Comparison of ENCODE assay signal across 8 cellular contexts in the genomic region with DNA sequence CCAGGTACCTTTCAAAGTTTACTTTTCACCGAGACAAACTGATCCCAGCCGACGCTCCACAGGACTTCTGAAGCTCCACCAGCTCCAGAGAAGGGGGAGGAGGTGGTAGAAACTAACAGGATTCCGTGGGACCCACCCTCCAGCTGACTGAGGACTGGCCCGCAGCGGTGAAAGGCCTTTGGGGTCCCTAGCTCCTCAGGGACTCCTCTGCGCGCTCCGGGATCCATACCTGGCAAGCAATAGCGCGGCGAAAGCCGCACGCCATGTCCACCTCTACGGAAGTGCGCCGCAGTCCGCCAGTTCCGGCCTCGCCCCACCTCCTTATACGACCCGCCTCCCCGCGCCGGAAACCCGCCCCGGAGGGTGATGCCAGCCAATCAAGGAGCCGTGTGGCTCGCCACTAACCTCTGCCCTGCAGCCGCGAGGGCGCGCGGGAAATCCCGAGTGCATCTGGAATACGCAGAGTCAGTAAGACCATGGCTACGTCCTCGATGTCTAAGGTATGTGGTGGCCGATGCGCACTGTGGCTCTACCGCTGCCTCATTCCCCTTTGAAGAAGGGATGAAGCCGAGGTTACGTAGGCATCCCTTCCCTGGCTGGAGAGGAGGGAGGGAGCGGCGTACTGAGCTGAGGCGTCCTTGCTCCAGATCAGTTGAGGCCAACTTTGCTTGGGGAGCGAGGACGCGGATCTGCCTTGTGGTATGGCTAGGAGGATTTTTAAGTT. TPM values are rescaled to one million over a fixed set of nuclear protein-coding genes. Genes with fewer than 3 reads are reported as not detected.
DNase-seq lines count a peak whose midpoint lies in the region; ATAC-seq and TF ChIP-seq lines count a peak whose summit lies in the region.

A gene (plus strand): TSS at position 443 of the 724 bp plus-strand sequence. CDS start 34 bp downstream, at position 477.
A gene with protein sequence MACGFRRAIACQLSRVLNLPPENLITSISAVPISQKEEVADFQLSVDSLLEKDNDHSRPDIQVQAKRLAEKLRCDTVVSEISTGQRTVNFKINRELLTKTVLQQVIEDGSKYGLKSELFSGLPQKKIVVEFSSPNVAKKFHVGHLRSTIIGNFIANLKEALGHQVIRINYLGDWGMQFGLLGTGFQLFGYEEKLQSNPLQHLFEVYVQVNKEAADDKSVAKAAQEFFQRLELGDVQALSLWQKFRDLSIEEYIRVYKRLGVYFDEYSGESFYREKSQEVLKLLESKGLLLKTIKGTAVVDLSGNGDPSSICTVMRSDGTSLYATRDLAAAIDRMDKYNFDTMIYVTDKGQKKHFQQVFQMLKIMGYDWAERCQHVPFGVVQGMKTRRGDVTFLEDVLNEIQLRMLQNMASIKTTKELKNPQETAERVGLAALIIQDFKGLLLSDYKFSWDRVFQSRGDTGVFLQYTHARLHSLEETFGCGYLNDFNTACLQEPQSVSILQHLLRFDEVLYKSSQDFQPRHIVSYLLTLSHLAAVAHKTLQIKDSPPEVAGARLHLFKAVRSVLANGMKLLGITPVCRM (minus strand): TSS at position 295 of the 724 bp plus-strand sequence. CDS start 30 bp downstream, at position 265.

- H3K27me3 Mint-ChIP-seq in chondrocyte (ENCODE audit: low read depth): no peaks in the 10 kb centered on the region

- H3K9me3 Mint-ChIP-seq in chondrocyte (ENCODE audit: low read depth): no peaks in the 10 kb centered on the region

- no peak for TF ChIP-seq CTCF in chondrocyte (IDR thresholded peaks at IDR 0.05)
- TF ChIP-seq CTCF in kidney epithelial cell (IDR thresholded peaks at IDR 0.05; ENCODE audit: insufficient read depth, low read length, poor library complexity, severe bottlenecking): no peak

- peak within 1 kb of the TSS; percentile 89 for H3K4me3 Mint-ChIP-seq in chondrocyte (ENCODE audit: unreplicated experiment)

- peak; percentile 99 for ATAC-seq in HG03439 (IDR thresholded peaks at IDR 0.05; ENCODE audit: unreplicated experiment)

- H3K4me3 ChIP-seq in kidney epithelial cell (ENCODE audit: low read depth, low read length): peak within 1 kb of the TSS; percentile 92

- no peaks in the 10 kb centered on the region for H3K36me3 ChIP-seq in kidney epithelial cell (ENCODE audit: control insufficient read depth, insufficient read depth, low read length)

- H3K4me1 Mint-ChIP-seq in chondrocyte (ENCODE audit: low read depth): peaks cover 53% of the 10 kb centered on the region

- peaks cover 1% of the 10 kb centered on the region for H3K36me3 Mint-ChIP-seq in chondrocyte (ENCODE audit: low read depth)

- H3K27me3 ChIP-seq in kidney epithelial cell (ENCODE audit: control insufficient read depth, insufficient read depth, low read length): no peaks in the 10 kb centered on the region

- H3K27ac Mint-ChIP-seq in chondrocyte (ENCODE audit: unreplicated experiment): peak within 1 kb of the TSS; percentile 97

- DNase-seq in AML-193 (lab: John Stamatoyannopoulos, UW) (peak; percentile 94 to 97), NCI-H510A treated with DMSO at 0.1 percent for 48 hours (lab: John Stamatoyannopoulos, UW) (peak; percentile 79), chondrocyte (ENCODE audit: low spot score) (peak; percentile 99), kidney epithelial cell (ENCODE audit: low read depth) (peak; percentile 75)
- DNase-seq in activated CD4-positive, alpha-beta T cell treated with anti-CD3 and anti-CD28 coated beads for 24 hours (ENCODE audit: low read depth in 2 of 2): peak; percentile 91 to 92
- DNase-seq in stimulated activated CD4-positive, alpha-beta T cell treated with anti-CD3 and anti-CD28 coated beads, Interleukin-1b, Interleukin-23, amount 100 ng/mL, for 1 hour (ENCODE audit: low read depth in 2 of 2): peak; percentile 79 to 88

- peak; percentile 92 for TF ChIP-seq POLR2A in GM19193 (IDR thresholded peaks at IDR 0.05; ENCODE audit: extremely low read depth, insufficient read depth, insufficient read length)

RNA-seq across cellular contexts. Expression of the first gene that starts in this region (rescaled TPM):
- total RNA-seq in chondrocyte (16.7 to 28.6 TPM (median 17.5 TPM) in 3 replicates), kidney epithelial cell (20.2 and 20.9 TPM in 2 replicates)

RNA-seq across cellular contexts. Expression of the second gene that starts in this region (rescaled TPM):
- 43.8 to 50.7 TPM (median 44.7 TPM) in 3 replicates for total RNA-seq in chondrocyte
- 31.6 and 35.5 TPM in 2 replicates for total RNA-seq in kidney epithelial cell

Comparison
In these comparisons a context has a peak if more than half of its experiments do, and no peak if none do; other contexts are left out.
1. Peak in every context shown above with its lines: DNase-seq, ATAC-seq and H3K4me3 ChIP-seq.